Comparison of ENCODE assay signal across 8 cellular contexts in the genomic region with DNA sequence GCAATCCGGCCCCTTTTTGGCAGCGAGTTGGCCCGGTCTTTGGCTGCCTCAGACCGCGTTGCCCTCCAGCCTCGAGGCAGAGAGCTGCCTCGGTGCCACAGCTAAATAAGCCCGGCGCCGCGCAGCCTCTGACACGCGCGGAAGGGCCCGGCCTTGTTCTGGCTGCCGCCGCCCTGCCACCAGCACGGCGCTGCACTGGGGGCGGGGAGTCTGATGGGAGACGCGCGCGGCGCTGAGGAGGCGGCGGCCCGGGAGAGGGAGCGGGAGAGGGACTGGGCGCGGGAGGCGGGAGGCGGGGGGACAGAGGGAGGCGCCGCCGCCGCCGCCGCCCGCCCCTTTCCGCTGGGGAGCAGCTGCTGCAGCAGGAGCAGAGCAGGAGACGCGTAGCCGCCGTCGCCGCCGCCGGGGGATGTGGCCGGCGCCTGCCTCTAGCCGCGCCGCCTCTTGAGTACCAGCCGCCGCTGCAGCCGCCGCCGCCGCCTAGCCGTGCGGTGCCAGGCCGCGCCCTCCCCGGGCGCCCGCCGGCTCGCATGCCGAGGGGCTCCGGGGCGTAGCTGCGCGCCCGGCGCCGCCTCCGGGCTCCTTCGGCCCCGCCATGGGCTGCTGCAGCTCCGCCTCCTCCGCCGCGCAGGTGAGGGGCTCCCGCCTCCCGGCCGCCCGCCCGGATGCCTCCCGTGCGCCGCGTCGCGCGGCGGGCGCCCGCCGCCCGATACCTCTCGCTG. TPM values are rescaled to one million over a fixed set of nuclear protein-coding genes. Genes with fewer than 3 reads are reported as not detected.
DNase-seq lines count a peak whose midpoint lies in the region; ATAC-seq and TF ChIP-seq lines count a peak whose summit lies in the region.

TSS of gene SLC44A1 (plus strand) at position 378 of the 722 bp plus-strand sequence. CDS start at position 596, 218 bp downstream.

- TF ChIP-seq CTCF in BJ (IDR thresholded peaks at IDR 0.05; ENCODE audit: insufficient read depth, low read depth, low read length) (no peak), coronary artery (IDR thresholded peaks at IDR 0.05) (no peak)

- ATAC-seq in HG03457 (IDR thresholded peaks at IDR 0.05; ENCODE audit: unreplicated experiment), result peak; percentile 84

- peak within 1 kb of the TSS; percentile 88 for H3K4me3 Mint-ChIP-seq in activated CD4-positive, alpha-beta T cell treated with anti-CD3 and anti-CD28 coated beads, Interleukin-2, amount 10 ng/mL, durations not matched to agents 24 days and 14 days

- no peaks in the 10 kb centered on the region; the same call in 1 of the 2 replicates for H3K27me3 ChIP-seq in BJ (ENCODE audit: control insufficient read depth, insufficient read depth, low read length)

- H3K27me3 Mint-ChIP-seq in activated CD4-positive, alpha-beta T cell treated with anti-CD3 and anti-CD28 coated beads, Interleukin-2, amount 10 ng/mL, durations not matched to agents 24 days and 14 days, result peaks cover 71% of the 10 kb centered on the region

- no peaks in the 10 kb centered on the region for H3K36me3 ChIP-seq in BJ (ENCODE audit: control insufficient read depth, insufficient read depth, low read length)

- H3K27ac Mint-ChIP-seq in activated CD4-positive, alpha-beta T cell treated with anti-CD3 and anti-CD28 coated beads, Interleukin-2, amount 10 ng/mL, durations not matched to agents 24 days and 14 days, result peak within 1 kb of the TSS; percentile 74

- POLR2A ChIA-PET in BJ (lab: Charles Lee), result interaction anchor here (0.6 kb wide), 1 partner anchor 317 kb away, joined by 3 read pairs; no protein-coding TSS in a partner anchor

- no peaks in the 10 kb centered on the region for H3K36me3 Mint-ChIP-seq in activated CD4-positive, alpha-beta T cell treated with anti-CD3 and anti-CD28 coated beads, Interleukin-2, amount 10 ng/mL, durations not matched to agents 24 days and 14 days (ENCODE audit: low read depth)

- DNase-seq in BJ (ENCODE audit: low read depth), result peak; percentile 58
- DNase-seq in GM19240 (ENCODE audit: insufficient read length, low spot score), result peak; percentile 64
- peak; percentile 95 to 96 for DNase-seq in NCI-H524 (lab: John Stamatoyannopoulos, UW)
- peak; percentile 98 for DNase-seq in activated CD4-positive, alpha-beta T cell treated with anti-CD3 and anti-CD28 coated beads, Interleukin-2, amount 10 ng/mL, durations not matched to agents 24 days and 14 days
- DNase-seq in coronary artery (ENCODE audit: low spot score), result peak; percentile 97
- DNase-seq in left kidney (ENCODE audit: low read depth, low spot score), result peak; percentile 98
- DNase-seq in stimulated activated CD4-positive, alpha-beta T cell treated with anti-CD3 and anti-CD28 coated beads, Interleukin-1b, Interleukin-23, amount 100 ng/mL, for 48 hours, result peak; percentile 93

- peaks cover 22% of the 10 kb centered on the region for H3K4me1 Mint-ChIP-seq in activated CD4-positive, alpha-beta T cell treated with anti-CD3 and anti-CD28 coated beads, Interleukin-2, amount 10 ng/mL, durations not matched to agents 24 days and 14 days

- intact Hi-C loops in activated CD4-positive, alpha-beta T cell treated with anti-CD3 and anti-CD28 coated beads, Interleukin-2, amount 10 ng/mL, durations not matched to agents 24 days and 14 days (cut with micrococcal nuclease), result loop anchor here (1.0 to 10.0 kb wide), 7 partner anchors 161 to 1150 kb away; partner anchors contain the start of genes ABCA1, NIPSNAP3A, SMC2 and TMEM38B

- H3K27ac ChIP-seq in coronary artery, result peak within 1 kb of the TSS; percentile 83 to 93

- peak within 1 kb of the TSS; percentile 92 for H3K4me3 ChIP-seq in BJ (ENCODE audit: low read depth, low read length)
- H3K4me3 ChIP-seq in coronary artery, result peak within 1 kb of the TSS; percentile 85

- CTCF ChIA-PET in BJ (lab: Yijun Ruan, JAX), result interaction anchor here (0.6 to 2.6 kb wide), 6 partner anchors 31 to 374 kb away, joined by 3 to 7 read pairs (median 3); no protein-coding TSS in a partner anchor

- H3K9me3 Mint-ChIP-seq in activated CD4-positive, alpha-beta T cell treated with anti-CD3 and anti-CD28 coated beads, Interleukin-2, amount 10 ng/mL, durations not matched to agents 24 days and 14 days, result no peaks in the 10 kb centered on the region

RNA-seq across cellular contexts. Expression of gene SLC44A1, which starts in this region (rescaled TPM):
- 6.6 and 15.3 TPM in 2 replicates for polyA plus RNA-seq in BJ (2011; rRNA removed)
- 16.0 and 24.2 TPM in 2 replicates for polyA minus RNA-seq in BJ (2011; rRNA and poly(A)+ RNA removed)
- 2.5 and 2.9 TPM in 2 replicates for total RNA-seq in activated CD4-positive, alpha-beta T cell treated with anti-CD3 and anti-CD28 coated beads, Interleukin-2, amount 10 ng/mL, durations not matched to agents 24 days and 14 days

Comparison
In these comparisons a context has a peak if more than half of its experiments do, and no peak if none do; other contexts are left out.
1. Peak in every context shown above with its lines: DNase-seq, ATAC-seq, H3K4me3 ChIP-seq and H3K27ac ChIP-seq.